ENCODE assay signal across 1 cellular context in the genomic region with DNA sequence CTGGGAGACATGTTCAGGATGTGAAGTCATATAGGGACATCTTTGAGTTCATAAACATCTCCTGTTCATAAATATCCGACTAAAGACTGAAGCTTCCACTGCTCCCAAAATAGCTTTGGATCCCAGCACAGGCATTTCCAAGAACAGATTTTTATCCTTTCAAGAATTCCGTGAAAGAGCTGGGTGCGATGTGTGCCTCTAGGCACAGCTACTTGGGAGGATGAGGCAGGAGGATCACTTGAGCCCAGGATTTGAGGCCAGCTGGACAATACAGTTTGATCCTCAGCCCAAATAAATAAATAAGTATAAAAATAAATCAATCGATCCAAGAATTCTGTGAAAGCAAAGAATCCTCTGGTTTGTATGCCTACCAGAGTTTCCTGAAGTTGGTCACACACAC.
TF ChIP-seq lines count a peak whose summit lies in the region.

No MANE protein-coding gene starts in this region.

TF ChIP-seq in GM12878, 131 proteins besides CTCF, POLR2A, EP300 and RAD21:
- no peak for TF ChIP-seq IRF4 (IDR thresholded peaks at IDR 0.05; ENCODE audit: low read depth, low read length)
- no peak for TF ChIP-seq BCL11A (IDR thresholded peaks at IDR 0.05; ENCODE audit: low read depth, low read length)
- TF ChIP-seq, protein P1, sequence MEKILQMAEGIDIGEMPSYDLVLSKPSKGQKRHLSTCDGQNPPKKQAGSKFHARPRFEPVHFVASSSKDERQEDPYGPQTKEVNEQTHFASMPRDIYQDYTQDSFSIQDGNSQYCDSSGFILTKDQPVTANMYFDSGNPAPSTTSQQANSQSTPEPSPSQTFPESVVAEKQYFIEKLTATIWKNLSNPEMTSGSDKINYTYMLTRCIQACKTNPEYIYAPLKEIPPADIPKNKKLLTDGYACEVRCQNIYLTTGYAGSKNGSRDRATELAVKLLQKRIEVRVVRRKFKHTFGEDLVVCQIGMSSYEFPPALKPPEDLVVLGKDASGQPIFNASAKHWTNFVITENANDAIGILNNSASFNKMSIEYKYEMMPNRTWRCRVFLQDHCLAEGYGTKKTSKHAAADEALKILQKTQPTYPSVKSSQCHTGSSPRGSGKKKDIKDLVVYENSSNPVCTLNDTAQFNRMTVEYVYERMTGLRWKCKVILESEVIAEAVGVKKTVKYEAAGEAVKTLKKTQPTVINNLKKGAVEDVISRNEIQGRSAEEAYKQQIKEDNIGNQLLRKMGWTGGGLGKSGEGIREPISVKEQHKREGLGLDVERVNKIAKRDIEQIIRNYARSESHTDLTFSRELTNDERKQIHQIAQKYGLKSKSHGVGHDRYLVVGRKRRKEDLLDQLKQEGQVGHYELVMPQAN (conservative IDR thresholded peaks at IDR 0.05): no peak
- no peak for TF ChIP-seq CBX5 (IDR thresholded peaks at IDR 0.05; ENCODE audit: low read depth)
- TF ChIP-seq, protein P2, sequence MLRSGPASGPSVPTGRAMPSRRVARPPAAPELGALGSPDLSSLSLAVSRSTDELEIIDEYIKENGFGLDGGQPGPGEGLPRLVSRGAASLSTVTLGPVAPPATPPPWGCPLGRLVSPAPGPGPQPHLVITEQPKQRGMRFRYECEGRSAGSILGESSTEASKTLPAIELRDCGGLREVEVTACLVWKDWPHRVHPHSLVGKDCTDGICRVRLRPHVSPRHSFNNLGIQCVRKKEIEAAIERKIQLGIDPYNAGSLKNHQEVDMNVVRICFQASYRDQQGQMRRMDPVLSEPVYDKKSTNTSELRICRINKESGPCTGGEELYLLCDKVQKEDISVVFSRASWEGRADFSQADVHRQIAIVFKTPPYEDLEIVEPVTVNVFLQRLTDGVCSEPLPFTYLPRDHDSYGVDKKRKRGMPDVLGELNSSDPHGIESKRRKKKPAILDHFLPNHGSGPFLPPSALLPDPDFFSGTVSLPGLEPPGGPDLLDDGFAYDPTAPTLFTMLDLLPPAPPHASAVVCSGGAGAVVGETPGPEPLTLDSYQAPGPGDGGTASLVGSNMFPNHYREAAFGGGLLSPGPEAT (IDR thresholded peaks at IDR 0.05; ENCODE audit: low read depth): no peak
- no peak for TF ChIP-seq ATF7 (IDR thresholded peaks at IDR 0.05; ENCODE audit: low read depth)
- no peak for TF ChIP-seq IKZF2 (IDR thresholded peaks at IDR 0.05)
- no peak for TF ChIP-seq RCOR1 (conservative IDR thresholded peaks at IDR 0.05; ENCODE audit: low read depth, low read length)
- TF ChIP-seq ZBED1 (IDR thresholded peaks at IDR 0.05; ENCODE audit: borderline replicate concordance): no peak
- TF ChIP-seq, protein P3, sequence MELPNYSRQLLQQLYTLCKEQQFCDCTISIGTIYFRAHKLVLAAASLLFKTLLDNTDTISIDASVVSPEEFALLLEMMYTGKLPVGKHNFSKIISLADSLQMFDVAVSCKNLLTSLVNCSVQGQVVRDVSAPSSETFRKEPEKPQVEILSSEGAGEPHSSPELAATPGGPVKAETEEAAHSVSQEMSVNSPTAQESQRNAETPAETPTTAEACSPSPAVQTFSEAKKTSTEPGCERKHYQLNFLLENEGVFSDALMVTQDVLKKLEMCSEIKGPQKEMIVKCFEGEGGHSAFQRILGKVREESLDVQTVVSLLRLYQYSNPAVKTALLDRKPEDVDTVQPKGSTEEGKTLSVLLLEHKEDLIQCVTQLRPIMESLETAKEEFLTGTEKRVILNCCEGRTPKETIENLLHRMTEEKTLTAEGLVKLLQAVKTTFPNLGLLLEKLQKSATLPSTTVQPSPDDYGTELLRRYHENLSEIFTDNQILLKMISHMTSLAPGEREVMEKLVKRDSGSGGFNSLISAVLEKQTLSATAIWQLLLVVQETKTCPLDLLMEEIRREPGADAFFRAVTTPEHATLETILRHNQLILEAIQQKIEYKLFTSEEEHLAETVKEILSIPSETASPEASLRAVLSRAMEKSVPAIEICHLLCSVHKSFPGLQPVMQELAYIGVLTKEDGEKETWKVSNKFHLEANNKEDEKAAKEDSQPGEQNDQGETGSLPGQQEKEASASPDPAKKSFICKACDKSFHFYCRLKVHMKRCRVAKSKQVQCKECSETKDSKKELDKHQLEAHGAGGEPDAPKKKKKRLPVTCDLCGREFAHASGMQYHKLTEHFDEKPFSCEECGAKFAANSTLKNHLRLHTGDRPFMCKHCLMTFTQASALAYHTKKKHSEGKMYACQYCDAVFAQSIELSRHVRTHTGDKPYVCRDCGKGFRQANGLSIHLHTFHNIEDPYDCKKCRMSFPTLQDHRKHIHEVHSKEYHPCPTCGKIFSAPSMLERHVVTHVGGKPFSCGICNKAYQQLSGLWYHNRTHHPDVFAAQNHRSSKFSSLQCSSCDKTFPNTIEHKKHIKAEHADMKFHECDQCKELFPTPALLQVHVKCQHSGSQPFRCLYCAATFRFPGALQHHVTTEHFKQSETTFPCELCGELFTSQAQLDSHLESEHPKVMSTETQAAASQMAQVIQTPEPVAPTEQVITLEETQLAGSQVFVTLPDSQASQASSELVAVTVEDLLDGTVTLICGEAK (IDR thresholded peaks at IDR 0.05; ENCODE audit: borderline replicate concordance): no peak
- no peak for TF ChIP-seq ZNF384 (IDR thresholded peaks at IDR 0.05; ENCODE audit: borderline replicate concordance, low read depth, low read length)
- TF ChIP-seq RB1 (IDR thresholded peaks at IDR 0.05; ENCODE audit: borderline replicate concordance): no peak
- TF ChIP-seq, protein P4, sequence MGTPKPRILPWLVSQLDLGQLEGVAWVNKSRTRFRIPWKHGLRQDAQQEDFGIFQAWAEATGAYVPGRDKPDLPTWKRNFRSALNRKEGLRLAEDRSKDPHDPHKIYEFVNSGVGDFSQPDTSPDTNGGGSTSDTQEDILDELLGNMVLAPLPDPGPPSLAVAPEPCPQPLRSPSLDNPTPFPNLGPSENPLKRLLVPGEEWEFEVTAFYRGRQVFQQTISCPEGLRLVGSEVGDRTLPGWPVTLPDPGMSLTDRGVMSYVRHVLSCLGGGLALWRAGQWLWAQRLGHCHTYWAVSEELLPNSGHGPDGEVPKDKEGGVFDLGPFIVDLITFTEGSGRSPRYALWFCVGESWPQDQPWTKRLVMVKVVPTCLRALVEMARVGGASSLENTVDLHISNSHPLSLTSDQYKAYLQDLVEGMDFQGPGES (IDR thresholded peaks at IDR 0.05): no peak
- TF ChIP-seq LARP7 (IDR thresholded peaks at IDR 0.05): no peak
- TF ChIP-seq NR2C1 (IDR thresholded peaks at IDR 0.05): no peak
- TF ChIP-seq, protein P5, sequence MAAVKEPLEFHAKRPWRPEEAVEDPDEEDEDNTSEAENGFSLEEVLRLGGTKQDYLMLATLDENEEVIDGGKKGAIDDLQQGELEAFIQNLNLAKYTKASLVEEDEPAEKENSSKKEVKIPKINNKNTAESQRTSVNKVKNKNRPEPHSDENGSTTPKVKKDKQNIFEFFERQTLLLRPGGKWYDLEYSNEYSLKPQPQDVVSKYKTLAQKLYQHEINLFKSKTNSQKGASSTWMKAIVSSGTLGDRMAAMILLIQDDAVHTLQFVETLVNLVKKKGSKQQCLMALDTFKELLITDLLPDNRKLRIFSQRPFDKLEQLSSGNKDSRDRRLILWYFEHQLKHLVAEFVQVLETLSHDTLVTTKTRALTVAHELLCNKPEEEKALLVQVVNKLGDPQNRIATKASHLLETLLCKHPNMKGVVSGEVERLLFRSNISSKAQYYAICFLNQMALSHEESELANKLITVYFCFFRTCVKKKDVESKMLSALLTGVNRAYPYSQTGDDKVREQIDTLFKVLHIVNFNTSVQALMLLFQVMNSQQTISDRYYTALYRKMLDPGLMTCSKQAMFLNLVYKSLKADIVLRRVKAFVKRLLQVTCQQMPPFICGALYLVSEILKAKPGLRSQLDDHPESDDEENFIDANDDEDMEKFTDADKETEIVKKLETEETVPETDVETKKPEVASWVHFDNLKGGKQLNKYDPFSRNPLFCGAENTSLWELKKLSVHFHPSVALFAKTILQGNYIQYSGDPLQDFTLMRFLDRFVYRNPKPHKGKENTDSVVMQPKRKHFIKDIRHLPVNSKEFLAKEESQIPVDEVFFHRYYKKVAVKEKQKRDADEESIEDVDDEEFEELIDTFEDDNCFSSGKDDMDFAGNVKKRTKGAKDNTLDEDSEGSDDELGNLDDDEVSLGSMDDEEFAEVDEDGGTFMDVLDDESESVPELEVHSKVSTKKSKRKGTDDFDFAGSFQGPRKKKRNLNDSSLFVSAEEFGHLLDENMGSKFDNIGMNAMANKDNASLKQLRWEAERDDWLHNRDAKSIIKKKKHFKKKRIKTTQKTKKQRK (IDR thresholded peaks at IDR 0.05; ENCODE audit: low read depth, low read length): no peak
